ENCODE assay signal across 8 cellular contexts in the genomic region with DNA sequence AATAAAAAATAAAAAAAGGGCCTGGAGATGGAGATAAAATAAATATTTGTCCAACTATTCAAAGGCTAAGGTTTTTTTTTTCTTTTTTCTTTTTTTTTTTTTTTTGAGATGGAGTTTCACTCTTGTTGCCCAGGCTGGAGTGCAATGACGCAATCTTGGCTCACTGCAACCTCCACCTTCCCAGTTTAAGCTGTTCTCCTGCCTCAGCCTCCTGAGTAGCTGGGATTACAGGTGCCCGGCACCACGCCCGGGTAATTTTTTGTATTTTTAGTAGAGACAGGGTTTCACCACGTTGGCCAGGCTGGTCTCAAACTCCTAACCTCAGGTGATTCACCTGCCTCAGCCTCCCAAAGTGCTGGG. TPM values are rescaled to one million over a fixed set of nuclear protein-coding genes. Genes with fewer than 3 reads are reported as not detected.
"Had no signal": no experiment of that assay in that cellular context is flagged by ENCODE, and none has a peak within 500 bp of the region (broad histone marks: within the 10 kb centered on the region; RNA-seq: fewer than 3 reads in every experiment).

No MANE protein-coding gene starts in this region.

RNA-seq across cellular contexts. Expression of gene ERFE, which starts 12.3 kb away (rescaled TPM):
- total RNA-seq: activated T-helper 17 cell treated with anti-CD3 and anti-CD28 coated beads, Interleukin-2, amount 50 U/mL, for 72 hours; lower leg skin; suprapubic skin; T-helper 1 cell treated with Interleukin-12 subunit alpha and Interleukin-12 subunit beta and Interleukin-4 antibody, amounts not matched to agents 30 ng/mL and 1 ng/mL, for 36 hours had no signal

RNA-seq across cellular contexts. Expression of gene KLHL30, which starts 32.6 kb away (rescaled TPM):
- total RNA-seq: activated naive CD4-positive, alpha-beta T cell treated with anti-CD3 and anti-CD28 coated beads, Interleukin-2, amount 50 U/mL, for 72 hours; activated T-helper 17 cell treated with anti-CD3 and anti-CD28 coated beads, Interleukin-2, amount 50 U/mL, for 72 hours; endodermal cell; mononuclear cell; T-helper 1 cell treated with Interleukin-12 subunit alpha and Interleukin-12 subunit beta and Interleukin-4 antibody, amounts not matched to agents 30 ng/mL and 1 ng/mL, for 36 hours; WTC11 had no signal
